1 cellular context compared by ENCODE assay signal in genomic region chr12:121089031-121089812, GRCh38.
TF ChIP-seq lines count a peak whose summit lies in the region.

No MANE protein-coding gene starts in this region.

TF ChIP-seq in H1, 55 proteins besides CTCF, POLR2A, EP300 and RAD21 (continued from another document):
- TF ChIP-seq CHD2 (IDR thresholded peaks at IDR 0.05; ENCODE audit: low read length) (no peak), BCL11A (IDR thresholded peaks at IDR 0.05; ENCODE audit: low read depth in 2 of 2, low read length in 2 of 2) (no peak), TAF1 (IDR thresholded peaks at IDR 0.05; ENCODE audit: low read depth, low read length) (no peak)
